ENCODE assay signal across 1 cellular context in genomic region chr6:73515204-73516101, GRCh38.
TF ChIP-seq lines count a peak whose summit lies in the region.

No MANE protein-coding gene starts in this region.

TF ChIP-seq in WTC11, 78 proteins besides CTCF, POLR2A, EP300 and RAD21 (continued from another document):
- peak; percentile 94 for TF ChIP-seq ERG (CRISPR knock-in tag; IDR thresholded peaks at IDR 0.05)
- TF ChIP-seq GTF2I (CRISPR knock-in tag; conservative IDR thresholded peaks at IDR 0.05): 0 out of 2 replicates have a peak, but pooled peaks have one; percentile 4
- TF ChIP-seq MAX (CRISPR knock-in tag; IDR thresholded peaks at IDR 0.05): no peak
- TF ChIP-seq NFE2L1 (CRISPR knock-in tag; IDR thresholded peaks at IDR 0.05): no peak
- no peak for TF ChIP-seq ZBTB43 (CRISPR knock-in tag; IDR thresholded peaks at IDR 0.05)
- peak; percentile 90 for TF ChIP-seq ZNF416 (CRISPR knock-in tag; IDR thresholded peaks at IDR 0.05)
- no peak for TF ChIP-seq ESRRA (CRISPR knock-in tag; IDR thresholded peaks at IDR 0.05; ENCODE audit: borderline replicate concordance)
- TF ChIP-seq PREB (CRISPR knock-in tag; IDR thresholded peaks at IDR 0.05; ENCODE audit: borderline replicate concordance): 0 out of 2 replicates have a peak, but pooled peaks have one; percentile 10
- TF ChIP-seq CBFB (CRISPR knock-in tag; IDR thresholded peaks at IDR 0.05; ENCODE audit: low read depth): no peak
- peak; percentile 88 for TF ChIP-seq AR (CRISPR knock-in tag; IDR thresholded peaks at IDR 0.05)
TF ChIP-seq in WTC11: peak in this region for 13.
